Comparison of ENCODE assay signal across 11 cellular contexts in the genomic region with DNA sequence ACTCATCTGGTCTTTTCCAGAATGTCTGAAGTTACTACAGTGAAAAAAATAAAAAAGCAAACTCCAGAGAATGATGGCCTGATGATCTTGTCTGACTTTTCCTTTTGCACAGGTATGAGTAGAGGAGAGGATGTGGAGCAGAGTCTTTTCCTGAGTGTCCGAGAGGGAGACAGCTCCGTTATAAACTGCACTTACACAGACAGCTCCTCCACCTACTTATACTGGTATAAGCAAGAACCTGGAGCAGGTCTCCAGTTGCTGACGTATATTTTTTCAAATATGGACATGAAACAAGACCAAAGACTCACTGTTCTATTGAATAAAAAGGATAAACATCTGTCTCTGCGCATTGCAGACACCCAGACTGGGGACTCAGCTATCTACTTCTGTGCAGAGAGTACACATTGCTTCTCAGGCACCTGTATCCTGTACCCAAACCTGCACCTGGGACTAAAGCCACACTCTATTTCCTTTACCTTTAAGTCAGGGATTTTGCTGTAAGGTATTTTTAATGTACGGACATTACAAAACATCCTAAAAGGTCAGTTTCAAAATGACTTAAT.
DNase-seq lines count a peak whose midpoint lies in the region; ATAC-seq and TF ChIP-seq lines count a peak whose summit lies in the region.
"Had no signal": no experiment of that assay in that cellular context is flagged by ENCODE, and none has a peak within 500 bp of the region (broad histone marks: within the 10 kb centered on the region; RNA-seq: fewer than 3 reads in every experiment).

No MANE protein-coding gene starts in this region.

- WGBS in neuronal stem cell (ENCODE audit: extremely low coverage in 2 of 2, insufficient read length in 2 of 2, insufficient replicate concordance in 1 of 2), 2 donors, result no CpG with 5 or more reads among the region's 5 CpGs
- 58 to 68% methylated on average over 5 of the region's 5 CpGs for WGBS in sigmoid colon, 2 donors

- no peak overlapping the region for H3K4me3 ChIP-seq in GM23338
- no peak overlapping the region for H3K4me3 ChIP-seq in neuronal stem cell (ENCODE audit: low read length in 2 of 2)
- H3K4me3 ChIP-seq in sigmoid colon, result no peak overlapping the region
- H3K4me3 ChIP-seq: tibial nerve had no signal

- H3K4me3 Mint-ChIP-seq in activated CD4-positive, alpha-beta T cell treated with anti-CD3 and anti-CD28 coated beads, Interleukin-2, amount 10 ng/mL, durations not matched to agents 7 days and 5 days, result peak overlapping the region; percentile 61
- no peak overlapping the region for H3K4me3 Mint-ChIP-seq in GM23338
- H3K4me3 Mint-ChIP-seq in activated T-helper 1 cell treated with anti-CD3 and anti-CD28 coated beads, Interleukin-12 subunit alpha, Interleukin-12 subunit beta, Interleukin-2, Interleukin-4 antibody, amounts not matched to agents 30 ng/mL and 10 ng/mL and 1 ng/mL, durations not matched to agents 14 hours and 24 hours and 36 hours, result peak overlapping the region; percentile 67

- CTCF ChIA-PET in activated CD4-positive, alpha-beta T cell treated with anti-CD3 and anti-CD28 coated beads, Interleukin-2, amount 10 ng/mL, durations not matched to agents 7 days and 5 days (lab: Charles Lee), result interaction anchor here (0.6 to 1.5 kb wide), 9 partner anchors 11 to 821 kb away, joined by 3 to 5 read pairs (median 3); no protein-coding TSS in a partner anchor

- no peak for TF ChIP-seq POLR2A in sigmoid colon (IDR thresholded peaks at IDR 0.05)

- intact Hi-C loops in activated T-helper 1 cell treated with anti-CD3 and anti-CD28 coated beads, Interleukin-12 subunit alpha, Interleukin-12 subunit beta, Interleukin-2, Interleukin-4 antibody, amounts not matched to agents 30 ng/mL and 10 ng/mL and 1 ng/mL, durations not matched to agents 14 hours and 24 hours and 36 hours (cut with micrococcal nuclease), result loop anchor here (5.0 kb wide), 1 partner anchor 808 kb away; no protein-coding TSS in a partner anchor
- intact Hi-C loops in sigmoid colon (cut with DNase I), result no loop called here

- no peak overlapping the region for H2AK5ac ChIP-seq in neuronal stem cell (ENCODE audit: low read depth, low read length)

- H3K27ac ChIP-seq in GM23338 (ENCODE audit: low read depth) (no peak overlapping the region), neuronal stem cell (replicated peaks; ENCODE audit: low read length) (no peak overlapping the region), sigmoid colon (no peak overlapping the region)
- H3K27ac ChIP-seq: tibial nerve had no signal

- H2AFZ ChIP-seq in GM23338 (no peak overlapping the region; the same call in 1 of the 2 replicates), neuronal stem cell (ENCODE audit: low read length) (peak overlapping the region; percentile 57)

- TF ChIP-seq EP300 in sigmoid colon (IDR thresholded peaks at IDR 0.05), result no peak

- POLR2A ChIA-PET in activated CD4-positive, alpha-beta T cell treated with anti-CD3 and anti-CD28 coated beads, Interleukin-2, amount 10 ng/mL, durations not matched to agents 7 days and 5 days (lab: Charles Lee), result interaction anchor here (1.0 kb wide), 1 partner anchor 777 kb away, joined by 3 read pairs; no protein-coding TSS in a partner anchor

- DNase-seq in activated CD4-positive, alpha-beta T cell treated with anti-CD3 and anti-CD28 coated beads, Interleukin-2, amount 10 ng/mL, durations not matched to agents 7 days and 5 days, result no peak
- DNase-seq in activated CD4-positive, alpha-beta T cell treated with anti-CD3 and anti-CD28 coated beads, Interleukin-2, amount 50 U/mL, for 4 hours, result no peak
- DNase-seq in GM23338 (ENCODE audit: low spot score) (no peak), neuronal stem cell (ENCODE audit: low spot score) (no peak), DMS53 (lab: John Stamatoyannopoulos, UW) (no peak), sigmoid colon (no peak)
- DNase-seq in activated T-helper 1 cell treated with anti-CD3 and anti-CD28 coated beads, Interleukin-12 subunit alpha, Interleukin-12 subunit beta, Interleukin-2, Interleukin-4 antibody, amounts not matched to agents 30 ng/mL and 10 ng/mL and 1 ng/mL, durations not matched to agents 14 hours and 24 hours and 36 hours (ENCODE audit: low spot score), result no peak
- DNase-seq: kidney had no signal

- H3K23ac ChIP-seq in neuronal stem cell (ENCODE audit: low read depth, low read length, poor library complexity), result no peak overlapping the region

- H3K4ac ChIP-seq in neuronal stem cell (ENCODE audit: low read length), result no peak overlapping the region

- H3K4me2 ChIP-seq in GM23338 (no peak overlapping the region), neuronal stem cell (ENCODE audit: insufficient read depth, low read length, poor library complexity, severe bottlenecking) (no peak overlapping the region)

- no peaks in the 10 kb centered on the region for H3K79me2 ChIP-seq in GM23338 (replicated peaks; ENCODE audit: insufficient read depth)

- H4K20me1 ChIP-seq in GM23338 (replicated peaks; ENCODE audit: insufficient read depth), result no peaks in the 10 kb centered on the region

- H3K36me3 ChIP-seq in GM23338 (ENCODE audit: insufficient read depth) (no peaks in the 10 kb centered on the region), neuronal stem cell (replicated peaks in 1 of 2; ENCODE audit: control insufficient read depth in 2 of 2, insufficient read depth in 2 of 2, low read length in 2 of 2) (no peaks in the 10 kb centered on the region), sigmoid colon (no peaks in the 10 kb centered on the region)
- H3K36me3 ChIP-seq: tibial nerve had no signal

- H3K18ac ChIP-seq in neuronal stem cell (ENCODE audit: low read length), result no peak overlapping the region

- H2BK15ac ChIP-seq in neuronal stem cell (ENCODE audit: low read length), result no peak overlapping the region

- H3F3A ChIP-seq in GM23338 (replicated peaks; ENCODE audit: low read depth), result no peaks in the 10 kb centered on the region

- no peaks in the 10 kb centered on the region for H3K9me3 ChIP-seq in neuronal stem cell (replicated peaks in 1 of 2; ENCODE audit: control insufficient read depth in 2 of 2, insufficient read depth in 1 of 2, low read depth in 1 of 2, low read length in 2 of 2)
- no peaks in the 10 kb centered on the region for H3K9me3 ChIP-seq in sigmoid colon
- H3K9me3 ChIP-seq: tibial nerve had no signal

- H3K14ac ChIP-seq in neuronal stem cell (ENCODE audit: low read length), result no peak overlapping the region

- no peaks in the 10 kb centered on the region for H3K36me3 Mint-ChIP-seq in activated CD4-positive, alpha-beta T cell treated with anti-CD3 and anti-CD28 coated beads, Interleukin-2, amount 10 ng/mL, durations not matched to agents 7 days and 5 days (ENCODE audit: low read depth)
- H3K36me3 Mint-ChIP-seq in GM23338 (ENCODE audit: low read depth), result no peaks in the 10 kb centered on the region
- no peaks in the 10 kb centered on the region for H3K36me3 Mint-ChIP-seq in activated T-helper 1 cell treated with anti-CD3 and anti-CD28 coated beads, Interleukin-12 subunit alpha, Interleukin-12 subunit beta, Interleukin-2, Interleukin-4 antibody, amounts not matched to agents 30 ng/mL and 10 ng/mL and 1 ng/mL, durations not matched to agents 14 hours and 24 hours and 36 hours (ENCODE audit: low read depth)

- H3K27ac Mint-ChIP-seq in activated CD4-positive, alpha-beta T cell treated with anti-CD3 and anti-CD28 coated beads, Interleukin-2, amount 10 ng/mL, durations not matched to agents 7 days and 5 days, result peak overlapping the region; percentile 67
- no peak overlapping the region for H3K27ac Mint-ChIP-seq in GM23338
- H3K27ac Mint-ChIP-seq in activated T-helper 1 cell treated with anti-CD3 and anti-CD28 coated beads, Interleukin-12 subunit alpha, Interleukin-12 subunit beta, Interleukin-2, Interleukin-4 antibody, amounts not matched to agents 30 ng/mL and 10 ng/mL and 1 ng/mL, durations not matched to agents 14 hours and 24 hours and 36 hours, result peak overlapping the region; percentile 11
- H3K27ac Mint-ChIP-seq: dendritic cell treated with granulocyte-macrophage colony-stimulating factor and Interleukin-4, amounts not matched to agents 40 ng/mL and 50 ng/mL, for 4 days had no signal

- no peaks in the 10 kb centered on the region for H3K79me1 ChIP-seq in neuronal stem cell (ENCODE audit: low read depth, low read length)

- TF ChIP-seq CTCF in GM23338 (conservative IDR thresholded peaks at IDR 0.05; ENCODE audit: low read depth in 2 of 2) (no peak), sigmoid colon (IDR thresholded peaks at IDR 0.05) (no peak)

- no peaks in the 10 kb centered on the region for H3K4me1 ChIP-seq in GM23338 (ENCODE audit: insufficient read depth)
- no peaks in the 10 kb centered on the region for H3K4me1 ChIP-seq in neuronal stem cell (ENCODE audit: control insufficient read depth in 2 of 2, insufficient read depth in 1 of 2, low read depth in 1 of 2, low read length in 2 of 2)
- no peaks in the 10 kb centered on the region for H3K4me1 ChIP-seq in sigmoid colon

- H3K4me1 Mint-ChIP-seq in activated CD4-positive, alpha-beta T cell treated with anti-CD3 and anti-CD28 coated beads, Interleukin-2, amount 10 ng/mL, durations not matched to agents 7 days and 5 days, result peaks cover 6% of the 10 kb centered on the region
- H3K4me1 Mint-ChIP-seq in GM23338, result peaks cover 3% of the 10 kb centered on the region; the same call in 2 of the 3 replicates
- H3K4me1 Mint-ChIP-seq in activated T-helper 1 cell treated with anti-CD3 and anti-CD28 coated beads, Interleukin-12 subunit alpha, Interleukin-12 subunit beta, Interleukin-2, Interleukin-4 antibody, amounts not matched to agents 30 ng/mL and 10 ng/mL and 1 ng/mL, durations not matched to agents 14 hours and 24 hours and 36 hours (ENCODE audit: low read depth), result peaks cover 8% of the 10 kb centered on the region

- no peak overlapping the region for H3K9ac ChIP-seq in neuronal stem cell (ENCODE audit: low read depth, low read length, poor library complexity)

- H3K9me2 ChIP-seq in GM23338 (ENCODE audit: insufficient read depth), result no peaks in the 10 kb centered on the region

- no peak overlapping the region for H2BK120ac ChIP-seq in neuronal stem cell (ENCODE audit: low read depth, low read length)

- no peak overlapping the region for H2BK5ac ChIP-seq in neuronal stem cell (ENCODE audit: low read length)

- no peaks in the 10 kb centered on the region for H3K9me3 Mint-ChIP-seq in activated CD4-positive, alpha-beta T cell treated with anti-CD3 and anti-CD28 coated beads, Interleukin-2, amount 10 ng/mL, durations not matched to agents 7 days and 5 days
- H3K9me3 Mint-ChIP-seq in GM23338, result no peaks in the 10 kb centered on the region
- H3K9me3 Mint-ChIP-seq in activated T-helper 1 cell treated with anti-CD3 and anti-CD28 coated beads, Interleukin-12 subunit alpha, Interleukin-12 subunit beta, Interleukin-2, Interleukin-4 antibody, amounts not matched to agents 30 ng/mL and 10 ng/mL and 1 ng/mL, durations not matched to agents 14 hours and 24 hours and 36 hours, result no peaks in the 10 kb centered on the region
- H3K9me3 Mint-ChIP-seq: dendritic cell treated with granulocyte-macrophage colony-stimulating factor and Interleukin-4, amounts not matched to agents 40 ng/mL and 50 ng/mL, for 4 days had no signal

- no peaks in the 10 kb centered on the region for H3K27me3 ChIP-seq in GM23338 (ENCODE audit: insufficient read depth)
- H3K27me3 ChIP-seq in neuronal stem cell (ENCODE audit: control insufficient read depth in 3 of 3, insufficient read depth in 3 of 3, low read depth in 1 of 3, low read length in 3 of 3), result no peaks in the 10 kb centered on the region
- no peaks in the 10 kb centered on the region for H3K27me3 ChIP-seq in sigmoid colon
- H3K27me3 ChIP-seq: tibial nerve had no signal

- ATAC-seq in GM23338, result peak; percentile 22; the same call in 1 of the 3 replicates
- no peak for ATAC-seq in GM21786 (IDR thresholded peaks at IDR 0.05; ENCODE audit: unreplicated experiment)

- H2BK12ac ChIP-seq in neuronal stem cell (ENCODE audit: low read length), result no peak overlapping the region

- H4K8ac ChIP-seq in neuronal stem cell (ENCODE audit: low read depth, low read length), result no peak overlapping the region

- H3K27me3 Mint-ChIP-seq in activated CD4-positive, alpha-beta T cell treated with anti-CD3 and anti-CD28 coated beads, Interleukin-2, amount 10 ng/mL, durations not matched to agents 7 days and 5 days, result peaks cover 18% of the 10 kb centered on the region
- no peaks in the 10 kb centered on the region for H3K27me3 Mint-ChIP-seq in GM23338 (ENCODE audit: insufficient read depth, low read depth, poor library complexity)
- peaks cover 25% of the 10 kb centered on the region for H3K27me3 Mint-ChIP-seq in activated T-helper 1 cell treated with anti-CD3 and anti-CD28 coated beads, Interleukin-12 subunit alpha, Interleukin-12 subunit beta, Interleukin-2, Interleukin-4 antibody, amounts not matched to agents 30 ng/mL and 10 ng/mL and 1 ng/mL, durations not matched to agents 14 hours and 24 hours and 36 hours (ENCODE audit: insufficient read depth)
- H3K27me3 Mint-ChIP-seq: dendritic cell treated with granulocyte-macrophage colony-stimulating factor and Interleukin-4, amounts not matched to agents 40 ng/mL and 50 ng/mL, for 4 days had no signal

- H4K91ac ChIP-seq in neuronal stem cell (ENCODE audit: low read depth, low read length, poor library complexity), result no peak overlapping the region
